7 cellular contexts compared by ENCODE assay signal in the genomic region with DNA sequence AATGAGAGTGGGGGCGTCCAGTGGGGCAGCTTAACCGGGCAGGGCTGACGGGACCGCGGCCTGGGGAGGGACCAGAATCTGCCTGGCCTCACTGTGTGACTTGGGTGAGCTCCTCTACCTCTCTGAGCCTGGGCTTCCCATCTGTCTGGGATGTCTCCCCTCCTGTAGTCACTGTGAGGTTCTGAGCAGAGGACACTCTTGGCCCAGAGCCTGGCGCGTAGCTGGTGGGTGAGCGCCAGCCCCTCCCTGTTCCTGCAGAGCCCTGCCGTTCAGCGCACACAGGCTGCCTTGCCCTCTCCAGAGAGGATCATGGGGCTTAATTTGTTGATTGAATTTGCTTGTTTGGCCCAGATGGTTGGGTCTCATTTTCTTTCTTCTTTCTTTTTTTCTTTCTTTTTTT. TPM values are rescaled to one million over a fixed set of nuclear protein-coding genes. Genes with fewer than 3 reads are reported as not detected.
A peak's percentile ranks its signal among the peaks of the same experiment; 100 is the strongest.
DNase-seq lines count a peak whose midpoint lies in the region; ATAC-seq, FAIRE-seq and TF ChIP-seq lines count a peak whose summit lies in the region.
"Not testable (repeated sequence)": the region's sequence is repeated elsewhere in the genome, so short reads cannot be mapped to it uniquely, and the experiment has no call there.

No MANE protein-coding gene starts in this region.

- not testable (repeated sequence) for H3K27me3 ChIP-seq in PC-3 (ENCODE audit: low read length); lower lobe of right lung (ENCODE audit: low read depth); stomach
- H3K27me3 ChIP-seq in K562 (ENCODE audit: control insufficient read depth in 2 of 2, insufficient read depth in 2 of 2, low read length in 2 of 2): peaks cover 12 to 44% of the 10 kb centered on the region in 2 experiments; a peak in 4 of 5 replicates

- not testable (repeated sequence) for TF ChIP-seq CTCF in PC-3 (conservative IDR thresholded peaks at IDR 0.05; ENCODE audit: low read depth, low read length); K562 (IDR thresholded peaks at IDR 0.05 in 2 of 3, conservative IDR thresholded peaks at IDR 0.05 in 1 of 3; ENCODE audit: insufficient read depth in 2 of 3, low read depth in 1 of 3, low read length in 3 of 3); lower lobe of right lung (IDR thresholded peaks at IDR 0.05); stomach (IDR thresholded peaks at IDR 0.05)

- H3K4me3 ChIP-seq in PC-3 (ENCODE audit: low read length); K562; lower lobe of right lung; stomach: not testable (repeated sequence)

- H3K36me3 ChIP-seq in PC-3 (ENCODE audit: low read depth, low read length); K562 (ENCODE audit: control insufficient read depth, insufficient read depth, low read length); lower lobe of right lung; stomach: not testable (repeated sequence)

- H3K9me3 ChIP-seq in PC-3 (ENCODE audit: low read length); K562 (replicated peaks; ENCODE audit: control insufficient read depth, insufficient read depth, low read depth, low read length); lower lobe of right lung; stomach: not testable (repeated sequence)

- H3K4me2 ChIP-seq in PC-3 (ENCODE audit: low read length); K562 (ENCODE audit: insufficient read depth, low read length): not testable (repeated sequence)

- not testable (repeated sequence) for TF ChIP-seq EP300 in K562 (IDR thresholded peaks at IDR 0.05; ENCODE audit: low read length); stomach (IDR thresholded peaks at IDR 0.05)

- CTCF ChIA-PET in PC-3 (lab: Charles Lee); K562 (lab: Yijun Ruan, JAX; ENCODE audit: low intra/inter-chr PET ratio): not testable (repeated sequence)

- H3F3A ChIP-seq in PC-3 (ENCODE audit: low read length, unreplicated experiment): not testable (repeated sequence)

- H3K9me2 ChIP-seq in PC-3 (replicated peaks; ENCODE audit: low read length): not testable (repeated sequence)

- not testable (repeated sequence) for H2AFZ ChIP-seq in PC-3 (ENCODE audit: low read length); K562 (ENCODE audit: low read depth, low read length)

- not testable (repeated sequence) for TF ChIP-seq RAD21 in K562 (CRISPR knock-in tag; conservative IDR thresholded peaks at IDR 0.05 in 1 of 2, IDR thresholded peaks at IDR 0.05 in 1 of 2)

- ATAC-seq in PC-3: 0 out of 2 replicates have a peak, but pooled peaks have one; percentile 14
- peak; percentile 51 for ATAC-seq in K562
- ATAC-seq in Right ventricle myocardium inferior: peak; percentile 76
- ATAC-seq in lower lobe of right lung: peak; percentile 42 to 48

- WGBS in K562 (ENCODE audit: insufficient coverage, low coverage, missing lambda C conversion rate): 11% methylated on average over 8 of the region's 10 CpGs
- WGBS in stomach, 5 donors: 21 to 67% (median 50%) methylated on average over 5 to 10 of the region's 10 CpGs

- BruUV-seq in PC-3 (replicated peaks; lab: Mats Ljungman, UMichigan); K562 (replicated peaks; lab: Mats Ljungman, UMichigan): not testable (repeated sequence)

- not testable (repeated sequence) for H3K9ac ChIP-seq in PC-3 (ENCODE audit: low read length); K562 (ENCODE audit: insufficient read depth in 1 of 2, low read depth in 2 of 2, low read length in 2 of 2)

- DNase-seq in NCI-H1092 (lab: John Stamatoyannopoulos, UW): peak; percentile 79
- DNase-seq in NCI-H2196 (lab: John Stamatoyannopoulos, UW; ENCODE audit: unreplicated experiment): peak; percentile 58
- not testable (repeated sequence) for DNase-seq in PC-3; K562 (ENCODE audit: extremely low read depth in 1 of 4, low spot score in 3 of 4); Right ventricle myocardium inferior (ENCODE audit: missing footprints); lower lobe of right lung
- peak; percentile 71 for DNase-seq in stomach

- not testable (repeated sequence) for H3K9me1 ChIP-seq in K562 (ENCODE audit: control insufficient read depth, insufficient read depth, low read length)

- TF ChIP-seq POLR2A in K562 (conservative IDR thresholded peaks at IDR 0.05); stomach (IDR thresholded peaks at IDR 0.05): not testable (repeated sequence)

- in situ Hi-C loops in K562 (cut with MboI): not testable (repeated sequence)

- not testable (repeated sequence) for FAIRE-seq in K562 (lab: Jason Lieb, UNC)

- intact Hi-C loops in PC-3 (cut with micrococcal nuclease); K562 (cut with micrococcal nuclease); Right ventricle myocardium inferior (cut with DNase I); lower lobe of right lung (cut with DNase I); stomach (cut with DNase I; ENCODE audit: low total_unique reads): not testable (repeated sequence)

- H4K20me1 ChIP-seq in PC-3 (ENCODE audit: low read length); K562 (replicated peaks; ENCODE audit: control insufficient read depth, insufficient read depth, low read length): not testable (repeated sequence)

- POLR2A ChIA-PET in PC-3 (lab: Charles Lee; ENCODE audit: unreplicated experiment): not testable (repeated sequence)
- POLR2A ChIA-PET in K562 (lab: Yijun Ruan, JAX): interaction anchor here (0.9 kb wide), 1 partner anchor 26 kb away, joined by 3 read pairs; no protein-coding TSS in a partner anchor

- not testable (repeated sequence) for H3K27ac ChIP-seq in PC-3 (ENCODE audit: low read length); K562 (ENCODE audit: extremely low read depth, low read depth, low read length); lower lobe of right lung
- peak overlapping the region in 3 of 5 donors; percentile 60 to 70 (median 69) for H3K27ac ChIP-seq in stomach

- H3K4me1 ChIP-seq in PC-3 (ENCODE audit: insufficient read depth, low read length); lower lobe of right lung: not testable (repeated sequence)
- peaks cover 0 to 16% of the 10 kb centered on the region in 2 experiments; a peak in 1 of 5 replicates for H3K4me1 ChIP-seq in K562 (replicated peaks in 1 of 2; ENCODE audit: control insufficient read depth in 2 of 2, insufficient read depth in 2 of 2, low read length in 2 of 2)
- H3K4me1 ChIP-seq in stomach: peaks cover 5 to 26% (median 14%) of the 10 kb centered on the region in 4 donors

- H3K79me2 ChIP-seq in PC-3 (ENCODE audit: low read length); K562 (ENCODE audit: control insufficient read depth, insufficient read depth, low read length): not testable (repeated sequence)

RNA-seq across cellular contexts. Expression of gene SLC29A4, which starts 7.2 kb away (rescaled TPM):
- total RNA-seq in PC-3 (2014; rRNA removed): 6.7 and 8.9 TPM in 2 replicates
- total RNA-seq in K562 (2011; cell fraction: chromatin; rRNA removed; ENCODE audit: low replicate concordance): 2.7 and 9.3 TPM in 2 replicates
- total RNA-seq in K562 (2011; cell fraction: nucleolus; rRNA removed): 2.4 and 3.3 TPM in 2 replicates
- 3.4 and 3.6 TPM in 2 replicates for total RNA-seq in K562 (2011; cell fraction: nucleoplasm; rRNA removed)
- 0.77 and 2.3 TPM in 2 replicates for total RNA-seq in K562 (2014; rRNA removed)
- 0.03 and 0.29 TPM in 2 replicates for total RNA-seq in K562 (2014; rRNA removed; fragmentation: Illumina TruSeq; extraction: Trizol)
- 0.14 and 0.19 TPM in 2 replicates for total RNA-seq in K562 (2015; rRNA removed; fragmentation: Illumina TruSeq; extraction: Trizol)
- 1.2 and 1.4 TPM in 2 replicates for total RNA-seq in K562 (2021)
- 1.1 and 1.2 TPM in 2 replicates for polyA plus RNA-seq in K562 (2011; rRNA removed)
- polyA plus RNA-seq in K562 (2011; cell fraction: cytosol; rRNA removed): 0.80 and 4.7 TPM in 2 replicates
- polyA plus RNA-seq in K562 (2011; cell fraction: nucleus; rRNA removed): 1.7 and 4.8 TPM in 2 replicates
- 0.60 and 0.78 TPM in 2 replicates for polyA plus RNA-seq in K562 (2012)
- polyA plus RNA-seq in K562 (2014; fragmentation: Illumina TruSeq; extraction: Trizol): 0.37 and 1.1 TPM in 2 replicates
- under 1 TPM; 0.01 to 0.03 TPM for polyA plus RNA-seq in K562 (2014; fragmentation: Nextera tagmentation; extraction: Ambion mirVana)
- polyA plus RNA-seq in K562 (2014; rRNA removed): 0.82 and 1.2 TPM in 2 replicates
- polyA minus RNA-seq in K562 (2011; rRNA and poly(A)+ RNA removed): 0.36 and 2.3 TPM in 2 replicates
- 0.86 and 4.1 TPM in 2 replicates for polyA minus RNA-seq in K562 (2011; cell fraction: cytosol; rRNA and poly(A)+ RNA removed)
- 0.44 and 0.54 TPM in 2 replicates for polyA minus RNA-seq in K562 (2011; cell fraction: nucleus; rRNA and poly(A)+ RNA removed)
- 4.0 TPM for total RNA-seq in Right ventricle myocardium inferior
- 2.7 TPM for total RNA-seq in lower lobe of right lung
- 1 to 10 TPM; 2.4 to 8.2 (median 4.1) TPM for total RNA-seq in stomach
- polyA plus RNA-seq in stomach: 1 to 10 TPM; 2.7 to 6.5 (median 3.7) TPM

Comparison
In these comparisons a context has a peak if more than half of its experiments do, and no peak if none do; other contexts are left out.
1. ATAC-seq: peak in every context shown above with its lines; median percentile 76 in Right ventricle myocardium inferior; 51 in K562; 45 in lower lobe of right lung; 14 in PC-3.